In the genomic region with DNA sequence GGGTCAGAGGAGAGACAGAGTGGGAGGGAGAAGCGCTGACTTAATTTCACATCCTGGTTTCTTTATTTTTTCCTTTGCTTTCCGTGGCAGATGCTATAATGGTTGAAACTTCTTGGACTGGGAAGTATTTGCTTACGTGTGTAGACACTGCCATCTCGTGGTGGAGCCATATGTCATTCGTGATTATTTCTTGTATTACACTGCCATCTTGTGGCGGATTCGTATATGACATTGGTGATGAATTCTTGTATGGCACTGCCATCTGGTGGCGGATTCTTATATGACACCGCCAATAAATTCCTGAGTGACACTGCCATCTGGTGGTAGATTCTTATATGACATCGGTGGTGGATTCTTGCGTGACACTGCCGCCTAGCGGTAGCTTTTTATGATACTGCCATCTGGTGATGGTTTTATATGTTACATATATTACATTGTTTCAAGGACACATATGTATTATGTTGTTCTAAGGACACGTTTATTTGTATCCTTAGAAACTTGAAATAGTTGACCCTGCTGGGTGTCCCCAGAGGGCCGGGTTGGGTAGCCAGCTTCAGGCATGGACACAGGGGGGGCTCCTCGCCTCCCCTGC, we compare ENCODE assay signal across 8 cellular contexts. TPM values are rescaled to one million over a fixed set of nuclear protein-coding genes. Genes with fewer than 3 reads are reported as not detected.
DNase-seq lines count a peak whose midpoint lies in the region; ATAC-seq and TF ChIP-seq lines count a peak whose summit lies in the region.

No MANE protein-coding gene starts in this region.

- H3K56ac ChIP-seq in IMR-90 (ENCODE audit: extremely low read depth, insufficient read depth, low read length): no peak overlapping the region

- H3K9me1 ChIP-seq in IMR-90 (ENCODE audit: insufficient read depth, low read length): no peaks in the 10 kb centered on the region

- no peaks in the 10 kb centered on the region for H3K36me3 Mint-ChIP-seq in natural killer cell treated with Interleukin-12 subunit alpha and Interleukin-12 subunit beta and Interleukin-15 and Interleukin-18, amount 100 ng/mL, for 72 hours

- peak overlapping the region; percentile 69 to 74 for H3K27ac Mint-ChIP-seq in natural killer cell treated with Interleukin-12 subunit alpha and Interleukin-12 subunit beta and Interleukin-15 and Interleukin-18, amount 100 ng/mL, for 72 hours
- no peak overlapping the region for H3K27ac Mint-ChIP-seq in stimulated activated naive CD8-positive, alpha-beta T cell treated with anti-CD3 and anti-CD28 coated beads, Interleukin-15, amount 100 ng/mL, for 72 hours

- no peak overlapping the region for H2AK9ac ChIP-seq in IMR-90 (replicated peaks; ENCODE audit: low read depth, low read length, poor library complexity)

- H3K79me2 ChIP-seq in OCI-LY7 (ENCODE audit: insufficient read depth, low read depth, low read length): peaks cover 6% of the 10 kb centered on the region; the same call in 1 of the 2 replicates

- CTCF ChIA-PET in IMR-90 (lab: Yijun Ruan, JAX): interaction anchor here (0.7 to 2.3 kb wide), 20 partner anchors 12 to 484 kb away, joined by 3 to 5 read pairs (median 3); no protein-coding TSS in a partner anchor
- CTCF ChIA-PET in OCI-LY7 (lab: Charles Lee; ENCODE audit: unreplicated experiment): interaction anchor here (0.6 to 2.0 kb wide), 2 partner anchors 42 to 111 kb away, joined by 4 to 7 read pairs; no protein-coding TSS in a partner anchor

- peak; percentile 53 for ATAC-seq in GM19438 (IDR thresholded peaks at IDR 0.05; ENCODE audit: low read depth, unreplicated experiment)
- ATAC-seq in IMR-90 (ENCODE audit: low read depth): peak; percentile 84
- ATAC-seq in natural killer cell treated with Interleukin-12 subunit alpha and Interleukin-12 subunit beta and Interleukin-15 and Interleukin-18, amount 100 ng/mL, for 72 hours: peak; percentile 91 to 94
- ATAC-seq in stimulated activated naive CD8-positive, alpha-beta T cell treated with anti-CD3 and anti-CD28 coated beads, Interleukin-15, amount 100 ng/mL, for 72 hours: peak; percentile 55

- peaks cover 0 to 21% of the 10 kb centered on the region in 2 experiments; a peak in 2 of 4 replicates for H3K79me1 ChIP-seq in IMR-90 (ENCODE audit: low read depth in 1 of 2, low read length in 2 of 2)

- POLR2A ChIA-PET in IMR-90 (lab: Charles Lee; ENCODE audit: unreplicated experiment): no interaction called here
- POLR2A ChIA-PET in OCI-LY7 (lab: Charles Lee): interaction anchor here (0.7 kb wide), 1 partner anchor 12 kb away, joined by 5 read pairs; no protein-coding TSS in a partner anchor

- H4K91ac ChIP-seq in IMR-90 (ENCODE audit: insufficient read depth, low read depth, low read length): no peak overlapping the region

- H3K4me3 ChIP-seq in BLaER1: no peak overlapping the region
- H3K4me3 ChIP-seq in IMR-90 (ENCODE audit: insufficient read depth, low read depth, low read length): no peak overlapping the region
- H3K4me3 ChIP-seq in OCI-LY7 (ENCODE audit: low read depth, low read length, poor library complexity, severe bottlenecking): no peak overlapping the region
- H3K4me3 ChIP-seq in esophagus muscularis mucosa: no peak overlapping the region

- H3K18ac ChIP-seq in IMR-90 (ENCODE audit: low read depth, low read length): no peak overlapping the region

- H4K8ac ChIP-seq in IMR-90 (ENCODE audit: low read depth in 2 of 2, low read length in 2 of 2): no peak overlapping the region

- peaks cover 89% of the 10 kb centered on the region for H3K4me1 ChIP-seq in BLaER1
- no peaks in the 10 kb centered on the region for H3K4me1 ChIP-seq in IMR-90 (ENCODE audit: control insufficient read depth, insufficient read depth, low read length)
- peaks cover 79% of the 10 kb centered on the region for H3K4me1 ChIP-seq in OCI-LY7 (ENCODE audit: insufficient read depth, low read length, poor library complexity, severe bottlenecking)
- peaks cover 5 to 44% (median 42%) of the 10 kb centered on the region in 4 donors for H3K4me1 ChIP-seq in esophagus muscularis mucosa

- DNase-seq in IMR-90 (peak; percentile 91), OCI-LY7 (ENCODE audit: low spot score) (peak; percentile 82), esophagus muscularis mucosa (ENCODE audit: extremely low spot score) (peak; percentile 94)
- DNase-seq in activated T-cell treated with anti-CD3 and anti-CD28 coated beads, Interleukin-2, amount 50 U/mL, for 1 hour: peak; percentile 76
- DNase-seq in natural killer cell treated with Interleukin-12 subunit alpha and Interleukin-12 subunit beta and Interleukin-15 and Interleukin-18, amount 100 ng/mL, for 72 hours (ENCODE audit: low spot score): peak; percentile 78
- DNase-seq in stimulated activated naive CD8-positive, alpha-beta T cell treated with anti-CD3 and anti-CD28 coated beads, Interleukin-15, amount 100 ng/mL, for 72 hours: peak; percentile 61 to 64

- no TSS peak for BruUV-seq in IMR-90 (replicated peaks; lab: Mats Ljungman, UMichigan)
- BruUV-seq in OCI-LY7 (replicated peaks; lab: Mats Ljungman, UMichigan): no TSS peak

- H4K20me1 ChIP-seq in BLaER1 (peaks cover 20% of the 10 kb centered on the region; the same call in 1 of the 2 replicates), IMR-90 (ENCODE audit: insufficient read depth, low read length) (no peaks in the 10 kb centered on the region; the same call in 1 of the 2 replicates), OCI-LY7 (ENCODE audit: insufficient read depth, low read length) (no peaks in the 10 kb centered on the region)

- WGBS in IMR-90 (ENCODE audit: extremely low coverage in 2 of 2, insufficient read length in 1 of 2), 2 experiments: 40% methylated on average over 2 of the region's 16 CpGs; no CpG with 5 or more reads in 1 of the 2 experiments
- 13% methylated on average over 16 of the region's 16 CpGs for WGBS in esophagus muscularis mucosa

- no peaks in the 10 kb centered on the region for H3K9me2 ChIP-seq in OCI-LY7 (ENCODE audit: insufficient read depth, low read length)

- intact Hi-C loops in IMR-90 (cut with micrococcal nuclease): loop anchor here (1.0 to 5.0 kb wide), 7 partner anchors 102 to 1305 kb away; no protein-coding TSS in a partner anchor
- intact Hi-C loops in OCI-LY7 (cut with micrococcal nuclease; ENCODE audit: unreplicated experiment): loop anchor here (1.0 to 5.0 kb wide), 7 partner anchors 37 to 657 kb away; a partner anchor contains a TSS
- intact Hi-C loops in esophagus muscularis mucosa (cut with DNase I): loop anchor here (2.0 kb wide), 1 partner anchor 121 kb away; no protein-coding TSS in a partner anchor

- in situ Hi-C loops in IMR-90 (cut with MboI; ENCODE audit: low sequenced_read_pairs): loop anchor here (5.0 to 25.0 kb wide), 3 partner anchors 122 to 1307 kb away; a partner anchor contains a TSS

- no peak overlapping the region for H3K14ac ChIP-seq in IMR-90 (replicated peaks; ENCODE audit: low read depth, low read length)

- H3K27me3 ChIP-seq in BLaER1: peaks cover 7% of the 10 kb centered on the region
- H3K27me3 ChIP-seq in IMR-90 (ENCODE audit: control insufficient read depth, insufficient read depth, low read length): no peaks in the 10 kb centered on the region
- no peaks in the 10 kb centered on the region for H3K27me3 ChIP-seq in esophagus muscularis mucosa

- H3K27ac ChIP-seq in BLaER1 (0 out of 2 replicates have a peak overlapping the region, but pooled peaks have one; percentile 90), IMR-90 (ENCODE audit: insufficient read depth, low read length) (no peak overlapping the region), OCI-LY7 (ENCODE audit: low read depth, low read length, poor library complexity, severe bottlenecking) (no peak overlapping the region), esophagus muscularis mucosa (replicated peaks in 1 of 4) (peak overlapping the region in 3 of 4 donors; percentile 55 to 70 (median 63))

- H3K9me3 Mint-ChIP-seq in natural killer cell treated with Interleukin-12 subunit alpha and Interleukin-12 subunit beta and Interleukin-15 and Interleukin-18, amount 100 ng/mL, for 72 hours: no peaks in the 10 kb centered on the region
- H3K9me3 Mint-ChIP-seq in stimulated activated naive CD8-positive, alpha-beta T cell treated with anti-CD3 and anti-CD28 coated beads, Interleukin-15, amount 100 ng/mL, for 72 hours: no peaks in the 10 kb centered on the region

- no peak overlapping the region for H2BK15ac ChIP-seq in IMR-90 (ENCODE audit: low read depth, low read length)

- H3K9ac ChIP-seq in BLaER1: no peak overlapping the region
- no peak overlapping the region for H3K9ac ChIP-seq in IMR-90 (ENCODE audit: low read depth, low read length)

- TF ChIP-seq POLR2A in IMR-90 (IDR thresholded peaks at IDR 0.05; ENCODE audit: low read depth, low read length) (peak; percentile 68), esophagus muscularis mucosa (IDR thresholded peaks at IDR 0.05; ENCODE audit: low read depth) (no peak)

- H2BK5ac ChIP-seq in IMR-90 (ENCODE audit: low read depth, low read length, poor library complexity, severe bottlenecking): no peak overlapping the region

- H3K9me3 ChIP-seq in BLaER1: no peaks in the 10 kb centered on the region; the same call in 1 of the 2 replicates
- H3K9me3 ChIP-seq in IMR-90 (ENCODE audit: control insufficient read depth, insufficient read depth, low read length): no peaks in the 10 kb centered on the region; the same call in 1 of the 2 replicates
- H3K9me3 ChIP-seq in OCI-LY7 (ENCODE audit: low read length): no peaks in the 10 kb centered on the region; the same call in 1 of the 2 replicates
- no peaks in the 10 kb centered on the region for H3K9me3 ChIP-seq in esophagus muscularis mucosa

- dilution Hi-C loops in IMR-90 (cut with HindIII; ENCODE audit: low sequenced_read_pairs, unreplicated experiment): no loop called here

- no peak overlapping the region for H2BK120ac ChIP-seq in IMR-90 (ENCODE audit: low read depth, low read length)

- no peak for TF ChIP-seq EP300 in esophagus muscularis mucosa (IDR thresholded peaks at IDR 0.05)

- peaks cover 28 to 31% of the 10 kb centered on the region in 2 donors for H3K4me1 Mint-ChIP-seq in natural killer cell treated with Interleukin-12 subunit alpha and Interleukin-12 subunit beta and Interleukin-15 and Interleukin-18, amount 100 ng/mL, for 72 hours (ENCODE audit: low read depth in 2 of 2)
- peaks cover 54% of the 10 kb centered on the region for H3K4me1 Mint-ChIP-seq in stimulated activated naive CD8-positive, alpha-beta T cell treated with anti-CD3 and anti-CD28 coated beads, Interleukin-15, amount 100 ng/mL, for 72 hours

- H3K4me2 ChIP-seq in BLaER1 (peak overlapping the region; percentile 71), IMR-90 (ENCODE audit: low read depth, low read length) (no peak overlapping the region), OCI-LY7 (ENCODE audit: low read length) (peak overlapping the region; percentile 50; the same call in 1 of the 2 replicates)

- H3K4me3 Mint-ChIP-seq in natural killer cell treated with Interleukin-12 subunit alpha and Interleukin-12 subunit beta and Interleukin-15 and Interleukin-18, amount 100 ng/mL, for 72 hours: no peak overlapping the region
- H3K4me3 Mint-ChIP-seq in stimulated activated naive CD8-positive, alpha-beta T cell treated with anti-CD3 and anti-CD28 coated beads, Interleukin-15, amount 100 ng/mL, for 72 hours: no peak overlapping the region

- H2BK20ac ChIP-seq in IMR-90 (ENCODE audit: low read depth, low read length): no peak overlapping the region

- no peak overlapping the region for H3K4ac ChIP-seq in IMR-90 (ENCODE audit: low read depth, low read length)

- TF ChIP-seq RAD21 in IMR-90 (IDR thresholded peaks at IDR 0.05; ENCODE audit: low read length): peak; percentile 99

- no peaks in the 10 kb centered on the region for H3K27me3 Mint-ChIP-seq in natural killer cell treated with Interleukin-12 subunit alpha and Interleukin-12 subunit beta and Interleukin-15 and Interleukin-18, amount 100 ng/mL, for 72 hours
- no peaks in the 10 kb centered on the region for H3K27me3 Mint-ChIP-seq in stimulated activated naive CD8-positive, alpha-beta T cell treated with anti-CD3 and anti-CD28 coated beads, Interleukin-15, amount 100 ng/mL, for 72 hours

- no peak overlapping the region for H2AFZ ChIP-seq in IMR-90 (replicated peaks; ENCODE audit: low read length, poor library complexity)
- H2AFZ ChIP-seq in OCI-LY7 (ENCODE audit: low read length): no peak overlapping the region

- H3K23ac ChIP-seq in IMR-90 (ENCODE audit: low read depth, low read length): no peak overlapping the region

- TF ChIP-seq CTCF in IMR-90 (conservative IDR thresholded peaks at IDR 0.05; ENCODE audit: low read depth, low read length): peak; percentile 100; the same call in 1 of the 2 replicates
- TF ChIP-seq CTCF in OCI-LY7 (conservative IDR thresholded peaks at IDR 0.05; ENCODE audit: low read length): peak; percentile 100; the same call in 1 of the 2 replicates
- TF ChIP-seq CTCF in esophagus muscularis mucosa (IDR thresholded peaks at IDR 0.05): peak; percentile 93 to 100 (median 100)

- peaks cover 22% of the 10 kb centered on the region for H3K36me3 ChIP-seq in BLaER1
- peaks cover 21% of the 10 kb centered on the region; the same call in 1 of the 2 replicates for H3K36me3 ChIP-seq in IMR-90 (ENCODE audit: control insufficient read depth, insufficient read depth, low read length)
- peaks cover 74% of the 10 kb centered on the region for H3K36me3 ChIP-seq in OCI-LY7 (ENCODE audit: insufficient read depth, low read length)
- H3K36me3 ChIP-seq in esophagus muscularis mucosa: peaks cover 0 to 31% (median 23%) of the 10 kb centered on the region in 4 donors

- no peak overlapping the region for H4K5ac ChIP-seq in IMR-90 (ENCODE audit: low read depth, low read length)

- H2AK5ac ChIP-seq in IMR-90 (ENCODE audit: low read depth, low read length): no peak overlapping the region

RNA-seq across cellular contexts. Expression of a gene that starts 37.3 kb away (rescaled TPM):
- total RNA-seq in IMR-90 (2012; rRNA removed) (3.9 and 4.5 TPM in 2 replicates), OCI-LY7 (2022) (9.7 and 10.2 TPM in 2 replicates), esophagus muscularis mucosa (1 to 10 TPM in 2 of 4 donors, under 1 TPM in 2; 0.42 to 1.8 (median 1.1) TPM)
- 2.2 and 2.5 TPM in 2 replicates for polyA plus RNA-seq in IMR-90 (2012; rRNA removed)
- polyA plus RNA-seq in IMR-90 (2012; cell fraction: cytosol; rRNA removed): 1.7 and 1.9 TPM in 2 replicates
- 0.87 and 0.94 TPM in 2 replicates for polyA plus RNA-seq in IMR-90 (2012; cell fraction: nucleus; rRNA removed; ENCODE audit: low replicate concordance)
- total RNA-seq in OCI-LY7 (2014; rRNA removed; shearing (Covaris generic)): 7.8 and 11.1 TPM in 2 replicates
- not detected for total RNA-seq in natural killer cell treated with Interleukin-12 subunit alpha and Interleukin-12 subunit beta and Interleukin-15 and Interleukin-18, amount 100 ng/mL, for 72 hours

Comparison
In these comparisons a context has a peak if more than half of its experiments do, and no peak if none do; other contexts are left out.
1. H3K27ac ChIP-seq: peak in BLaER1 (single experiment) and esophagus muscularis mucosa (3 of 4); none in IMR-90 (single experiment) and OCI-LY7 (single experiment).
2. H3K27ac Mint-ChIP-seq: peak in natural killer cell treated with Interleukin-12 subunit alpha and Interleukin-12 subunit beta and Interleukin-15 and Interleukin-18, amount 100 ng/mL, for 72 hours (2 of 2); none in stimulated activated naive CD8-positive, alpha-beta T cell treated with anti-CD3 and anti-CD28 coated beads, Interleukin-15, amount 100 ng/mL, for 72 hours (0 of 2).
3. Peak in every context shown above with its lines, with median percentiles within 50 percentile points of each other: ATAC-seq, DNase-seq and CTCF ChIP-seq.